In the genomic region with DNA sequence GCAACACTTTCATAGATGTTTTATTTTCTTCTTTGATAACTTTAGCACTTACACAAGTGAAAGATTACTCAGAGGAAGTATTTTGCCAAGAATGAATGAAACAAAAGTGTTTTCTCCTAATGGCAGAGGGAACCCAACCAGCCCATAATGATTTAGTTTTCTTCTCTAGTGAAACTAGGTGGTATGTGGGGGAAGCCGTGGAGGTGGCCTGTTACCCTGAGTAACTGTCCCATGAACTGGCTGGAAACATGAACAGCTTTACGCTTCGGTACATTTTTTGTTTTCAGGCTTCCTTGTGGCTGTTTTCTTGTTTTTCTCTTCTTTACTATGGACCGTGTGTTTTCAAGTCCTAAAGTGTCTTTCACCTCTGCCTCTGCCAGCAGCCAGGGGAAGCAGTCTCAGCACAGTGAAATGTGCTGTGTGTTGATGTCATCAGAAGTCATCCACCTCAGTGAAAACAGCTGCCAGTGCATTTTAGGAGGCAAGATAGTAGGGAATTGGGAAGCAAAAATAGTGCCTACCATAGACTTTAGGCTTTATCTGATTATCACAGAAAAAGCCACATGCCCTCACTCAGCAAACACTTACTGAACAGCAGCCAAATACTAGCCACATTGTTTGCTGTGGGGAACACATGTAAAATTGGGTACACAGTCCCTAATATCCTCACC, we compare ENCODE assay signal across 13 cellular contexts.
DNase-seq lines count a peak whose midpoint lies in the region; ATAC-seq, FAIRE-seq and TF ChIP-seq lines count a peak whose summit lies in the region.
"Had no signal": no experiment of that assay in that cellular context is flagged by ENCODE, and none has a peak within 500 bp of the region (broad histone marks: within the 10 kb centered on the region; RNA-seq: fewer than 3 reads in every experiment).

No MANE protein-coding gene starts in this region.

- H3K4me1 ChIP-seq in astrocyte (ENCODE audit: insufficient read depth, low read length): peaks cover 9% of the 10 kb centered on the region
- H3K4me1 ChIP-seq in right cardiac atrium (ENCODE audit: control insufficient read depth, insufficient read depth, low read length): peaks cover 7% of the 10 kb centered on the region
- H3K4me1 ChIP-seq: A549, upper lobe of right lung had no signal

- peak; percentile 41 for FAIRE-seq in astrocyte (lab: Jason Lieb, UNC)
- FAIRE-seq: A549 had no signal

- no peak overlapping the region for H3K4me3 Mint-ChIP-seq in activated T-cell treated with anti-CD3 and anti-CD28 coated beads, Interleukin-2, amount 50 U/mL, for 24 hours
- no peak overlapping the region for H3K4me3 Mint-ChIP-seq in astrocyte (ENCODE audit: unreplicated experiment)
- H3K4me3 Mint-ChIP-seq in stimulated activated effector memory CD8-positive, alpha-beta T cell treated with anti-CD3 and anti-CD28 coated beads, Interleukin-12 subunit alpha, Interleukin-12 subunit beta, amount 100 ng/mL, for 72 hours: no peak overlapping the region
- no peak overlapping the region for H3K4me3 Mint-ChIP-seq in activated CD4-positive, alpha-beta T cell treated with anti-CD3 and anti-CD28 coated beads, Interleukin-2, amount 10 ng/mL, durations not matched to agents 7 days and 5 days
- H3K4me3 Mint-ChIP-seq: activated CD4-positive, alpha-beta T cell treated with anti-CD3 and anti-CD28 coated beads, Interleukin-2, amount 10 ng/mL, durations not matched to agents 24 days and 14 days had no signal

- H3K79me2 ChIP-seq in astrocyte (ENCODE audit: insufficient read depth, low read length): no peaks in the 10 kb centered on the region

- peaks cover 89% of the 10 kb centered on the region for H3K36me3 Mint-ChIP-seq in activated T-cell treated with anti-CD3 and anti-CD28 coated beads, Interleukin-2, amount 50 U/mL, for 24 hours (ENCODE audit: low read depth)
- H3K36me3 Mint-ChIP-seq in astrocyte (ENCODE audit: low read depth, unreplicated experiment): peaks cover 7% of the 10 kb centered on the region
- peaks cover 77% of the 10 kb centered on the region for H3K36me3 Mint-ChIP-seq in stimulated activated effector memory CD8-positive, alpha-beta T cell treated with anti-CD3 and anti-CD28 coated beads, Interleukin-12 subunit alpha, Interleukin-12 subunit beta, amount 100 ng/mL, for 72 hours
- H3K36me3 Mint-ChIP-seq in activated CD4-positive, alpha-beta T cell treated with anti-CD3 and anti-CD28 coated beads, Interleukin-2, amount 10 ng/mL, durations not matched to agents 7 days and 5 days (ENCODE audit: low read depth): peaks cover 40% of the 10 kb centered on the region

- H3K4me3 ChIP-seq in astrocyte (ENCODE audit: insufficient read depth, low read depth, low read length) (no peak overlapping the region), right cardiac atrium (ENCODE audit: low read length) (no peak overlapping the region)
- H3K4me3 ChIP-seq: A549, upper lobe of right lung had no signal

- peaks cover 7% of the 10 kb centered on the region for H3K4me1 Mint-ChIP-seq in activated T-cell treated with anti-CD3 and anti-CD28 coated beads, Interleukin-2, amount 50 U/mL, for 24 hours (ENCODE audit: low read depth)
- peaks cover 10% of the 10 kb centered on the region for H3K4me1 Mint-ChIP-seq in astrocyte (ENCODE audit: low read depth, unreplicated experiment)
- peaks cover 11% of the 10 kb centered on the region for H3K4me1 Mint-ChIP-seq in stimulated activated effector memory CD8-positive, alpha-beta T cell treated with anti-CD3 and anti-CD28 coated beads, Interleukin-12 subunit alpha, Interleukin-12 subunit beta, amount 100 ng/mL, for 72 hours
- peaks cover 19% of the 10 kb centered on the region for H3K4me1 Mint-ChIP-seq in activated CD4-positive, alpha-beta T cell treated with anti-CD3 and anti-CD28 coated beads, Interleukin-2, amount 10 ng/mL, durations not matched to agents 7 days and 5 days

- no peak for DNase-seq in activated T-cell treated with anti-CD3 and anti-CD28 coated beads, Interleukin-2, amount 50 U/mL, for 24 hours
- no peak for DNase-seq in activated T-cell treated with anti-CD3 and anti-CD28 coated beads, Interleukin-2, amount 50 U/mL, for 1 hour
- DNase-seq in astrocyte (ENCODE audit: low read depth) (peak; percentile 37), right cardiac atrium (no peak)
- DNase-seq in stimulated activated effector memory CD8-positive, alpha-beta T cell treated with anti-CD3 and anti-CD28 coated beads, Interleukin-12 subunit alpha, Interleukin-12 subunit beta, amount 100 ng/mL, for 72 hours (ENCODE audit: low spot score in 2 of 2): no peak
- no peak for DNase-seq in activated CD4-positive, alpha-beta T cell treated with anti-CD3 and anti-CD28 coated beads, Interleukin-2, amount 10 ng/mL, durations not matched to agents 7 days and 5 days
- DNase-seq: activated CD4-positive, alpha-beta T cell treated with anti-CD3 and anti-CD28 coated beads, Interleukin-2, amount 10 ng/mL, durations not matched to agents 24 days and 14 days; brain microvascular endothelial cell; NCI-H2029 treated with DMSO at 0.1 percent for 48 hours; upper lobe of right lung had no signal

- H3K9me3 ChIP-seq in astrocyte (ENCODE audit: insufficient read depth, low read depth, low read length): no peaks in the 10 kb centered on the region
- H3K9me3 ChIP-seq in right cardiac atrium (ENCODE audit: control insufficient read depth, low read length): no peaks in the 10 kb centered on the region
- H3K9me3 ChIP-seq: A549, upper lobe of right lung had no signal

- H3K9ac ChIP-seq in astrocyte (ENCODE audit: low read length): peak overlapping the region; percentile 33

- intact Hi-C loops in right cardiac atrium (cut with DNase I): no loop called here

- TF ChIP-seq CTCF in astrocyte (IDR thresholded peaks at IDR 0.05; ENCODE audit: insufficient read depth, low read depth, low read length): no peak

- H3K9me3 Mint-ChIP-seq in activated T-cell treated with anti-CD3 and anti-CD28 coated beads, Interleukin-2, amount 50 U/mL, for 24 hours: no peaks in the 10 kb centered on the region
- H3K9me3 Mint-ChIP-seq in astrocyte (ENCODE audit: unreplicated experiment): no peaks in the 10 kb centered on the region
- H3K9me3 Mint-ChIP-seq in stimulated activated effector memory CD8-positive, alpha-beta T cell treated with anti-CD3 and anti-CD28 coated beads, Interleukin-12 subunit alpha, Interleukin-12 subunit beta, amount 100 ng/mL, for 72 hours: no peaks in the 10 kb centered on the region
- H3K9me3 Mint-ChIP-seq in activated CD4-positive, alpha-beta T cell treated with anti-CD3 and anti-CD28 coated beads, Interleukin-2, amount 10 ng/mL, durations not matched to agents 7 days and 5 days: no peaks in the 10 kb centered on the region
- H3K9me3 Mint-ChIP-seq: activated CD4-positive, alpha-beta T cell treated with anti-CD3 and anti-CD28 coated beads, Interleukin-2, amount 10 ng/mL, durations not matched to agents 24 days and 14 days had no signal

- no peaks in the 10 kb centered on the region for H3K36me3 ChIP-seq in astrocyte (ENCODE audit: insufficient read depth, low read length)
- H3K36me3 ChIP-seq: brain microvascular endothelial cell had no signal

- H4K20me1 ChIP-seq in astrocyte (ENCODE audit: insufficient read depth, low read length): no peaks in the 10 kb centered on the region

- H3K27ac ChIP-seq in astrocyte (ENCODE audit: low read depth, low read length) (no peak overlapping the region), right cardiac atrium (ENCODE audit: low read length) (peak overlapping the region; percentile 24)
- H3K27ac ChIP-seq: A549, brain microvascular endothelial cell, upper lobe of right lung had no signal

- no peak overlapping the region for H2AFZ ChIP-seq in astrocyte (ENCODE audit: low read depth, low read length)

- POLR2A ChIA-PET in activated CD4-positive, alpha-beta T cell treated with anti-CD3 and anti-CD28 coated beads, Interleukin-2, amount 10 ng/mL, durations not matched to agents 7 days and 5 days (lab: Charles Lee): no interaction called here

- ATAC-seq in right cardiac atrium (peak; percentile 12 to 37), GM21737 (IDR thresholded peaks at IDR 0.05; ENCODE audit: unreplicated experiment) (no peak), GM18909 (IDR thresholded peaks at IDR 0.05; ENCODE audit: poor library complexity, unreplicated experiment) (no peak)
- no peak for ATAC-seq in stimulated activated effector memory CD8-positive, alpha-beta T cell treated with anti-CD3 and anti-CD28 coated beads, Interleukin-12 subunit alpha, Interleukin-12 subunit beta, amount 100 ng/mL, for 72 hours
- ATAC-seq: A549, upper lobe of right lung had no signal

- no peaks in the 10 kb centered on the region for H3K27me3 Mint-ChIP-seq in activated T-cell treated with anti-CD3 and anti-CD28 coated beads, Interleukin-2, amount 50 U/mL, for 24 hours
- H3K27me3 Mint-ChIP-seq in astrocyte (ENCODE audit: low read depth, unreplicated experiment): no peaks in the 10 kb centered on the region
- H3K27me3 Mint-ChIP-seq in activated CD4-positive, alpha-beta T cell treated with anti-CD3 and anti-CD28 coated beads, Interleukin-2, amount 10 ng/mL, durations not matched to agents 7 days and 5 days: no peaks in the 10 kb centered on the region
- H3K27me3 Mint-ChIP-seq: activated CD4-positive, alpha-beta T cell treated with anti-CD3 and anti-CD28 coated beads, Interleukin-2, amount 10 ng/mL, durations not matched to agents 24 days and 14 days had no signal

- no peaks in the 10 kb centered on the region for H3K27me3 ChIP-seq in astrocyte (ENCODE audit: insufficient read depth, low read length)
- no peaks in the 10 kb centered on the region for H3K27me3 ChIP-seq in right cardiac atrium (ENCODE audit: control insufficient read depth, insufficient read depth)
- H3K27me3 ChIP-seq: brain microvascular endothelial cell, upper lobe of right lung had no signal

- H3K4me2 ChIP-seq in astrocyte (ENCODE audit: low read length): peak overlapping the region; percentile 57
- H3K4me2 ChIP-seq: A549 had no signal

- peak overlapping the region; percentile 36 for H3K27ac Mint-ChIP-seq in activated T-cell treated with anti-CD3 and anti-CD28 coated beads, Interleukin-2, amount 50 U/mL, for 24 hours
- H3K27ac Mint-ChIP-seq in astrocyte (ENCODE audit: unreplicated experiment): no peak overlapping the region
- H3K27ac Mint-ChIP-seq in stimulated activated effector memory CD8-positive, alpha-beta T cell treated with anti-CD3 and anti-CD28 coated beads, Interleukin-12 subunit alpha, Interleukin-12 subunit beta, amount 100 ng/mL, for 72 hours: peak overlapping the region; percentile 43
- H3K27ac Mint-ChIP-seq in activated CD4-positive, alpha-beta T cell treated with anti-CD3 and anti-CD28 coated beads, Interleukin-2, amount 10 ng/mL, durations not matched to agents 7 days and 5 days: no peak overlapping the region
- H3K27ac Mint-ChIP-seq: activated CD4-positive, alpha-beta T cell treated with anti-CD3 and anti-CD28 coated beads, Interleukin-2, amount 10 ng/mL, durations not matched to agents 24 days and 14 days had no signal

- CTCF ChIA-PET in activated CD4-positive, alpha-beta T cell treated with anti-CD3 and anti-CD28 coated beads, Interleukin-2, amount 10 ng/mL, durations not matched to agents 7 days and 5 days (lab: Charles Lee): no interaction called here

- 65% methylated on average over 4 of the region's 4 CpGs for WGBS in right cardiac atrium

Comparison
In these comparisons a context has a peak if more than half of its experiments do, and no peak if none do; other contexts are left out.
1. H3K27ac Mint-ChIP-seq: peak in activated T-cell treated with anti-CD3 and anti-CD28 coated beads, Interleukin-2, amount 50 U/mL, for 24 hours (single experiment) and stimulated activated effector memory CD8-positive, alpha-beta T cell treated with anti-CD3 and anti-CD28 coated beads, Interleukin-12 subunit alpha, Interleukin-12 subunit beta, amount 100 ng/mL, for 72 hours (single experiment); none in astrocyte (single experiment) and activated CD4-positive, alpha-beta T cell treated with anti-CD3 and anti-CD28 coated beads, Interleukin-2, amount 10 ng/mL, durations not matched to agents 7 days and 5 days (single experiment).
2. ATAC-seq: peak in right cardiac atrium (2 of 2); none in stimulated activated effector memory CD8-positive, alpha-beta T cell treated with anti-CD3 and anti-CD28 coated beads, Interleukin-12 subunit alpha, Interleukin-12 subunit beta, amount 100 ng/mL, for 72 hours (single experiment), GM21737 (single experiment) and GM18909 (single experiment).